8 cellular contexts compared by ENCODE assay signal in the genomic region with DNA sequence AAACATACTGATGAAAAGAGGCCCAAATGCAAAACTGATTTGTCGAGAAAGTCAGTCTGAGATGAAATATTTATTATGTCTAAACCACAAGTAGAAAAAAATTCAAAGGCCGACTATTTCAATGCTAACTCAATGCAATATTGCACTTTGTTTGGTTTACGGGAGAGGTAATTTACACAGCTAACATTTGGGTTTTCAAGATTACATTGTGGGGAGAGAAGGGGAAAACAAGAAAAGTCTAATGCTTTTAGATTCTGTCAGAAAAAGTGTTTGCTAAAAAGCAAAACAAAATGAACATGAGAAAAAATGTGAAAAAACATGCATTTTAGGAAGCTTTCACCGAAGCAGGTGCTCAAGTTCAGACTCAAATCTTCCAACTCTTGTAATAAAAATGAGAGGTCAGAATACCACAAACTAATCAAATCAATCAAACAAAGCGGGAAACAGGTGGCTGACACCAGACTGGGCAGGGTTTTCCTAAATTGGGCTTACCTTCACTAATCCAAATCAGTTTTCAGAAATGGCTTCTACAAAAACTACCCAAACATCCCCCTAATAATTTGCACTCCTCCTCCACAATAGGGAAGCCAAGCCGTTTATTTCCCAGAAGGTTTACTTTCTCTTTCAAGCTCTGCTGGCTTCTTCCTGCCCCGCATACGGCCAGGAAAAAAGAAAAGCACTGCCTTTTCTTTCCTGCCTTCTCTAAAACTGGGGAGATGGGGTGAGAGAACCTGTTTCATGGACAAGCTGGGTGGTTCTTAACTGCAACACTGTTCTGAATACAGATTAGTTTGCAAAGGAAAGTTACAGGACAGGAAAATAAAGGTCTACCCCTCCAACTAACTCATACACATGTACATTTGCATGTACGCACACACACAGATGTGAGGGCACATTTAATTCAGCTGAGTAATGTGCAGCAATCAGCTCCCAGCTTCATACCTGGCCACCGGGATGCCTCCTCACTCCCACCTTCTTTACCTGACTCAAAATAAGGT. TPM values are rescaled to one million over a fixed set of nuclear protein-coding genes. Genes with fewer than 3 reads are reported as not detected.
DNase-seq lines count a peak whose midpoint lies in the region; ATAC-seq, FAIRE-seq and TF ChIP-seq lines count a peak whose summit lies in the region.

No MANE protein-coding gene starts in this region.

- DNase-seq in Karpas-422 (no peak), MCF 10A (ENCODE audit: unreplicated experiment) (no peak), HepG2 (ENCODE audit: low spot score) (no peak), transverse colon (peak; percentile 29), GDM1 (lab: John Stamatoyannopoulos, UW) (no peak)
- no peak for DNase-seq in stimulated activated naive CD4-positive, alpha-beta T cell treated with Interleukin-2 at 50 U/mL for 16 hours (lab: John Stamatoyannopoulos, UW)

- peak overlapping the region; percentile 65 for H3K4me3 Mint-ChIP-seq in MCF 10A (ENCODE audit: unreplicated experiment)

- H4K20me1 ChIP-seq in Karpas-422 (ENCODE audit: insufficient read depth, low read depth, low read length) (0 out of 2 replicates have a peak, but pooled peaks cover 12% of the 10 kb centered on the region), HepG2 (ENCODE audit: insufficient read depth, low read length) (peaks cover 19% of the 10 kb centered on the region)

- no peak for TF ChIP-seq POLR2A in HepG2 (IDR thresholded peaks at IDR 0.05; ENCODE audit: insufficient read depth in 1 of 2, low read depth in 2 of 2, low read length in 2 of 2)
- no peak for TF ChIP-seq POLR2A in transverse colon (IDR thresholded peaks at IDR 0.05)

- POLR2A ChIA-PET in MCF 10A (lab: Yijun Ruan, JAX), result interaction anchor here (0.7 to 2.3 kb wide), 7 partner anchors 8 to 310 kb away, joined by 3 to 9 read pairs (median 3); a partner anchor contains a TSS
- POLR2A ChIA-PET in HepG2 (lab: Yijun Ruan, JAX), result interaction anchor here (1.2 to 3.5 kb wide), 2 partner anchors 9 to 12 kb away, joined by 3 to 19 read pairs; a partner anchor contains a TSS

- H3K27ac ChIP-seq in C4-2B (peak overlapping the region; percentile 47), Karpas-422 (ENCODE audit: low read length) (no peak overlapping the region), HepG2 (ENCODE audit: extremely low read length, insufficient read depth, low read length) (peak overlapping the region; percentile 21), transverse colon (peak overlapping the region; percentile 75 to 87 (median 84))

- H3K9me3 ChIP-seq in Karpas-422 (ENCODE audit: low read length), result no peaks in the 10 kb centered on the region
- no peaks in the 10 kb centered on the region for H3K9me3 ChIP-seq in HepG2 (ENCODE audit: low read length)
- no peaks in the 10 kb centered on the region for H3K9me3 ChIP-seq in transverse colon

- in situ Hi-C loops in HepG2 (cut with HindIII; ENCODE audit: extremely low pct_ligation_motif_present, low pct_unique_long_range_greater_than_20kb), result no loop called here
- in situ Hi-C loops in transverse colon (cut with MboI; ENCODE audit: low pct_ligation_motif_present in 1 of 4, low pct_unique_long_range_greater_than_20kb in 1 of 4, low sequenced_read_pairs in 3 of 4), result no loop called here

- H3K4me2 ChIP-seq in Karpas-422 (ENCODE audit: low read depth, low read length, poor library complexity, severe bottlenecking) (peak overlapping the region; percentile 72), HepG2 (ENCODE audit: low read depth, low read length) (peak overlapping the region; percentile 57)

- peaks cover 15% of the 10 kb centered on the region for H3K4me1 Mint-ChIP-seq in MCF 10A (ENCODE audit: insufficient read depth, unreplicated experiment)

- TF ChIP-seq EP300 in HepG2 (IDR thresholded peaks at IDR 0.05; ENCODE audit: low read depth in 2 of 2, low read length in 2 of 2) (no peak), HepG2 (CRISPR knock-in tag; IDR thresholded peaks at IDR 0.05; ENCODE audit: borderline replicate concordance) (no peak), transverse colon (IDR thresholded peaks at IDR 0.05; ENCODE audit: low read depth) (no peak)

- H3K9ac ChIP-seq in Karpas-422 (ENCODE audit: low read length) (peak overlapping the region; percentile 47), HepG2 (ENCODE audit: insufficient read depth, low read depth, low read length) (peak overlapping the region; percentile 2; the same call in 1 of the 2 replicates)

- no peaks in the 10 kb centered on the region for H3K27me3 Mint-ChIP-seq in MCF 10A (ENCODE audit: insufficient read depth, unreplicated experiment)

- no peak for TF ChIP-seq RAD21 in HepG2 (CRISPR knock-in tag; IDR thresholded peaks at IDR 0.05)

- H3K36me3 ChIP-seq in Karpas-422 (ENCODE audit: insufficient read depth, low read length) (no peaks in the 10 kb centered on the region), HepG2 (replicated peaks in 1 of 2; ENCODE audit: control insufficient read depth in 1 of 2, insufficient read depth in 2 of 2, low read length in 2 of 2) (no peaks in the 10 kb centered on the region), transverse colon (no peaks in the 10 kb centered on the region)

- FAIRE-seq in HepG2 (lab: Jason Lieb, UNC), result peak; percentile 28

- H2AFZ ChIP-seq in Karpas-422 (ENCODE audit: low read length) (no peak overlapping the region), HepG2 (ENCODE audit: low read length) (no peak overlapping the region)

- TF ChIP-seq CTCF in C4-2B (conservative IDR thresholded peaks at IDR 0.05), result no peak
- TF ChIP-seq CTCF in MCF 10A (IDR thresholded peaks at IDR 0.05; ENCODE audit: unreplicated experiment), result no peak
- TF ChIP-seq CTCF in HepG2 (CRISPR knock-in tag; IDR thresholded peaks at IDR 0.05), result no peak
- no peak for TF ChIP-seq CTCF in transverse colon (IDR thresholded peaks at IDR 0.05)

- CTCF ChIA-PET in MCF 10A (lab: Yijun Ruan, JAX), result interaction anchor here (0.6 kb wide), 2 partner anchors 356 to 1750 kb away, joined by 3 read pairs; no protein-coding TSS in a partner anchor
- CTCF ChIA-PET in HepG2 (lab: Yijun Ruan, JAX; ENCODE audit: low intra/inter-chr PET ratio, low total read pairs), result no interaction called here

- 65% methylated on average over 10 of the region's 10 CpGs for WGBS in HepG2 (ENCODE audit: low lambda C conversion rate)
- 6 to 9% methylated on average over 8 to 10 of the region's 10 CpGs for WGBS in transverse colon (ENCODE audit: low coverage in 1 of 2), 2 donors

- ATAC-seq in HepG2 (peak; percentile 29; the same call in 1 of the 3 replicates), HG02798 (IDR thresholded peaks at IDR 0.05; ENCODE audit: poor library complexity, unreplicated experiment) (no peak)

- intact Hi-C loops in MCF 10A (cut with micrococcal nuclease) (no loop called here), HepG2 (cut with micrococcal nuclease; ENCODE audit: unreplicated experiment) (no loop called here), transverse colon (cut with DNase I; ENCODE audit: low total_unique reads) (no loop called here)

- H3K9me3 Mint-ChIP-seq in MCF 10A (ENCODE audit: unreplicated experiment), result no peaks in the 10 kb centered on the region

- H3K36me3 Mint-ChIP-seq in MCF 10A (ENCODE audit: insufficient read depth, unreplicated experiment), result peaks cover 60% of the 10 kb centered on the region

- H3K79me2 ChIP-seq in Karpas-422 (ENCODE audit: low read length), result no peaks in the 10 kb centered on the region
- peaks cover 84% of the 10 kb centered on the region for H3K79me2 ChIP-seq in HepG2 (ENCODE audit: insufficient read depth, low read length)

- H3K27me3 ChIP-seq in Karpas-422 (ENCODE audit: low read length), result no peaks in the 10 kb centered on the region
- H3K27me3 ChIP-seq in HepG2 (ENCODE audit: control insufficient read depth in 1 of 2, insufficient read depth in 2 of 2, low read length in 2 of 2), result no peaks in the 10 kb centered on the region
- H3K27me3 ChIP-seq in transverse colon, result no peaks in the 10 kb centered on the region

- BruUV-seq in MCF 10A (replicated peaks; lab: Mats Ljungman, UMichigan), result no TSS peak
- TSS peak; percentile 5 for BruUV-seq in HepG2 (replicated peaks; lab: Mats Ljungman, UMichigan)

- peak overlapping the region; percentile 57 for H3K27ac Mint-ChIP-seq in MCF 10A (ENCODE audit: low read depth, unreplicated experiment)

- no peaks in the 10 kb centered on the region for H3K9me2 ChIP-seq in Karpas-422 (replicated peaks; ENCODE audit: insufficient read depth, low read length)

- peaks cover 44% of the 10 kb centered on the region for H3K4me1 ChIP-seq in Karpas-422 (ENCODE audit: low read length)
- peaks cover 64% of the 10 kb centered on the region for H3K4me1 ChIP-seq in HepG2 (ENCODE audit: insufficient read depth, low read length)
- H3K4me1 ChIP-seq in transverse colon, result peaks cover 17 to 69% (median 35%) of the 10 kb centered on the region in 4 donors

- H3K4me3 ChIP-seq in Karpas-422 (ENCODE audit: low read length), result peak overlapping the region; percentile 58
- peak overlapping the region in 2 of 3 experiments; percentile 1 to 2; a peak in 1 of 6 replicates for H3K4me3 ChIP-seq in HepG2 (replicated peaks in 1 of 3; ENCODE audit: insufficient read depth in 1 of 3, low read depth in 2 of 3, low read length in 3 of 3)
- H3K4me3 ChIP-seq in transverse colon, result peak overlapping the region in 3 of 4 donors; percentile 18 to 42 (median 23)

RNA-seq across cellular contexts. Expression of a gene that starts 9.3 kb away (rescaled TPM):
- total RNA-seq in Karpas-422 (2014; rRNA removed; shearing (Covaris generic); ENCODE audit: low replicate concordance), result 16.3 and 24.4 TPM in 2 replicates
- total RNA-seq in MCF 10A (2022), result 89.2 and 115 TPM in 2 replicates
- 61.8 and 82.7 TPM in 2 replicates for total RNA-seq in HepG2 (2016; rRNA removed; fragmentation: Illumina TruSeq; extraction: Trizol)
- total RNA-seq in HepG2 (2016; cell fraction: cytosol; rRNA removed; fragmentation: Illumina TruSeq; extraction: Trizol; ENCODE audit: low read depth), result 23.1 and 26.5 TPM in 2 replicates
- 58.0 and 68.3 TPM in 2 replicates for total RNA-seq in HepG2 (2016; cell fraction: insoluble cytoplasmic fraction; rRNA removed; fragmentation: Illumina TruSeq; extraction: Trizol)
- total RNA-seq in HepG2 (2016; cell fraction: membrane; rRNA removed; fragmentation: Illumina TruSeq; extraction: Trizol), result 26.8 TPM in 2 replicates
- total RNA-seq in HepG2 (2016; cell fraction: nucleus; rRNA removed; fragmentation: Illumina TruSeq; extraction: Trizol), result 59.3 and 64.3 TPM in 2 replicates
- 62.4 and 65.3 TPM in 2 replicates for polyA plus RNA-seq in HepG2 (2011; rRNA removed)
- polyA plus RNA-seq in HepG2 (2011; cell fraction: cytosol; rRNA removed), result 50.3 and 62.8 TPM in 2 replicates
- polyA plus RNA-seq in HepG2 (2011; cell fraction: nucleus; rRNA removed), result 68.4 and 82.3 TPM in 2 replicates
- 46.3 and 77.9 TPM in 2 replicates for polyA plus RNA-seq in HepG2 (2012)
- 3.6 TPM in 2 replicates for polyA plus RNA-seq in HepG2 (2016; cell fraction: cytosol; fragmentation: Illumina TruSeq; extraction: Trizol; ENCODE audit: low read depth)
- 45.6 and 57.1 TPM in 2 replicates for polyA plus RNA-seq in HepG2 (2016; cell fraction: insoluble cytoplasmic fraction; fragmentation: Illumina TruSeq; extraction: Trizol; ENCODE audit: low read depth)
- polyA plus RNA-seq in HepG2 (2016; cell fraction: membrane; fragmentation: Illumina TruSeq; extraction: Trizol; ENCODE audit: low read depth), result 8.1 and 9.5 TPM in 2 replicates
- 95.8 and 98.6 TPM in 2 replicates for polyA plus RNA-seq in HepG2 (2016; cell fraction: nucleus; fragmentation: Illumina TruSeq; extraction: Trizol; ENCODE audit: insufficient read depth, low read depth)
- 96.9 and 98.7 TPM in 2 replicates for polyA minus RNA-seq in HepG2 (2011; rRNA and poly(A)+ RNA removed; ENCODE audit: low replicate concordance)
- polyA minus RNA-seq in HepG2 (2011; cell fraction: cytosol; rRNA and poly(A)+ RNA removed), result 57.9 and 75.4 TPM in 2 replicates
- polyA minus RNA-seq in HepG2 (2011; cell fraction: nucleus; rRNA and poly(A)+ RNA removed), result 74.4 and 95.5 TPM in 2 replicates
- total RNA-seq in transverse colon, result 100 to 1,000 TPM; 110 to 156 (median 130) TPM

RNA-seq across cellular contexts. Expression of a gene that starts 44.2 kb away (rescaled TPM):
- not detected in 2 replicates for total RNA-seq in Karpas-422 (2014; rRNA removed; shearing (Covaris generic); ENCODE audit: low replicate concordance)
- total RNA-seq in MCF 10A (2022) (137 and 143 TPM in 2 replicates), HepG2 (2016; rRNA removed; fragmentation: Illumina TruSeq; extraction: Trizol) (25.5 and 26.0 TPM in 2 replicates), transverse colon (100 to 1,000 TPM in 1 of 4 donors, 10 to 100 TPM in 3; 53.7 to 135 (median 69.2) TPM)
- 1.4 and 2.0 TPM in 2 replicates for total RNA-seq in HepG2 (2016; cell fraction: cytosol; rRNA removed; fragmentation: Illumina TruSeq; extraction: Trizol; ENCODE audit: low read depth)
- total RNA-seq in HepG2 (2016; cell fraction: insoluble cytoplasmic fraction; rRNA removed; fragmentation: Illumina TruSeq; extraction: Trizol), result 22.2 and 26.3 TPM in 2 replicates
- total RNA-seq in HepG2 (2016; cell fraction: membrane; rRNA removed; fragmentation: Illumina TruSeq; extraction: Trizol), result 6.2 and 7.4 TPM in 2 replicates
- total RNA-seq in HepG2 (2016; cell fraction: nucleus; rRNA removed; fragmentation: Illumina TruSeq; extraction: Trizol), result 9.9 and 11.0 TPM in 2 replicates
- 12.7 and 15.9 TPM in 2 replicates for polyA plus RNA-seq in HepG2 (2011; rRNA removed)
- 11.6 and 16.2 TPM in 2 replicates for polyA plus RNA-seq in HepG2 (2011; cell fraction: cytosol; rRNA removed)
- 5.7 and 6.0 TPM in 2 replicates for polyA plus RNA-seq in HepG2 (2011; cell fraction: nucleus; rRNA removed)
- polyA plus RNA-seq in HepG2 (2012), result 5.5 and 6.9 TPM in 2 replicates
- polyA plus RNA-seq in HepG2 (2016; cell fraction: cytosol; fragmentation: Illumina TruSeq; extraction: Trizol; ENCODE audit: low read depth), result 1.3 and 1.5 TPM in 2 replicates
- 27.2 and 28.7 TPM in 2 replicates for polyA plus RNA-seq in HepG2 (2016; cell fraction: insoluble cytoplasmic fraction; fragmentation: Illumina TruSeq; extraction: Trizol; ENCODE audit: low read depth)
- 3.5 and 4.2 TPM in 2 replicates for polyA plus RNA-seq in HepG2 (2016; cell fraction: membrane; fragmentation: Illumina TruSeq; extraction: Trizol; ENCODE audit: low read depth)
- polyA plus RNA-seq in HepG2 (2016; cell fraction: nucleus; fragmentation: Illumina TruSeq; extraction: Trizol; ENCODE audit: insufficient read depth, low read depth), result 15.8 and 16.2 TPM in 2 replicates
- polyA minus RNA-seq in HepG2 (2011; rRNA and poly(A)+ RNA removed; ENCODE audit: low replicate concordance), result 20.8 and 64.9 TPM in 2 replicates
- polyA minus RNA-seq in HepG2 (2011; cell fraction: cytosol; rRNA and poly(A)+ RNA removed), result 18.1 and 23.5 TPM in 2 replicates
- 4.5 and 4.6 TPM in 2 replicates for polyA minus RNA-seq in HepG2 (2011; cell fraction: nucleus; rRNA and poly(A)+ RNA removed)

Comparison
In these comparisons a context has a peak if more than half of its experiments do, and no peak if none do; other contexts are left out.
1. H3K4me3 ChIP-seq: peak in every context shown above with its lines; median percentile 58 in Karpas-422; 23 in transverse colon; 2 in HepG2.